1 cellular context compared by ENCODE assay signal in the genomic region with DNA sequence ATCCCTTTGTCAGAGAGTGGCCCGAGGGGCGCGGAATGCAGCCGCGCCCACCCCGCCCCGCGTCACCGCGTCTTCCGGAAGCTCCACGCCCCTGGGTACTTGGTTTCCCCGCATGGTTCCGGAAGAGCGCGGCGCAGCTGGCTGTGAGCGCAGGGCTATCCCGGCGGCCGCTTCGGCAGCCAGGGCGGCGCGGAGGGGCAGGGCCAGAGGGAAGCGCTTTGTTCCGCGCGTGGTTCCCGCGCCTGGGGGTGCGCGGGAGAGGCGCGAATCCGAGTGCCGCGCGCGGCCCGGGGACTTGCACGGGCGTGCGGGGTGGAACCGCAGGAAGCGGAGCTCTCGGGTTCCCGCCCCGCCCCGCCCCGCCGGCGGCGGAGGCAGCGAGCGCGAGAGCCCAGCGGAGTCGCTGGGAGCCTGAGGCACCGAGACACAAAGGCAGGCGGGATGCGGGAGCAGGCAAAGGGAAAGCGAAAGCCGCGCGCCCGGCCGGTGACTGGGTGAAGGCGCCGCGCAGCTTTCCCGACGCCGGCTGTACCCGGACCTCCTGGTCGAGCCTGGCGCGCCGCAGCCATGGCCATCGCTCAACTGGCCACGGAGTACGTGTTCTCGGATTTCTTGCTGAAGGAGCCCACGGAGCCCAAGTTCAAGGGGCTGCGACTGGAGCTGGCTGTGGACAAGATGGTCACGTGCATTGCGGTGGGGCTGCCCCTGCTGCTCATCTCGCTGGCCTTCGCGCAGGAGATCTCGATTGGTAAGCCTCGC.
A peak's percentile ranks its signal among the peaks of the same experiment; 100 is the strongest.
TF ChIP-seq lines count a peak whose summit lies in the region.

A gene with protein sequence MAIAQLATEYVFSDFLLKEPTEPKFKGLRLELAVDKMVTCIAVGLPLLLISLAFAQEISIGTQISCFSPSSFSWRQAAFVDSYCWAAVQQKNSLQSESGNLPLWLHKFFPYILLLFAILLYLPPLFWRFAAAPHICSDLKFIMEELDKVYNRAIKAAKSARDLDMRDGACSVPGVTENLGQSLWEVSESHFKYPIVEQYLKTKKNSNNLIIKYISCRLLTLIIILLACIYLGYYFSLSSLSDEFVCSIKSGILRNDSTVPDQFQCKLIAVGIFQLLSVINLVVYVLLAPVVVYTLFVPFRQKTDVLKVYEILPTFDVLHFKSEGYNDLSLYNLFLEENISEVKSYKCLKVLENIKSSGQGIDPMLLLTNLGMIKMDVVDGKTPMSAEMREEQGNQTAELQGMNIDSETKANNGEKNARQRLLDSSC (plus strand): TSS at position 96 of the 759 bp plus-strand sequence. CDS start 472 bp downstream, at position 568.

TF ChIP-seq in HepG2, 621 proteins besides CTCF, POLR2A, EP300 and RAD21 (continued from another document and continues in another):
- TF ChIP-seq ATF5 (CRISPR knock-in tag; IDR thresholded peaks at IDR 0.05; ENCODE audit: low read depth) = no peak
- TF ChIP-seq ZNF337 (CRISPR knock-in tag; IDR thresholded peaks at IDR 0.05; ENCODE audit: borderline replicate concordance, low read depth) = peak; percentile 60; the same call in 1 of the 2 replicates
- no peak for TF ChIP-seq FOXP1 (IDR thresholded peaks at IDR 0.05)
- peak; percentile 27; the same call in 1 of the 2 replicates for TF ChIP-seq FOXP1 (CRISPR knock-in tag; IDR thresholded peaks at IDR 0.05)
- peak; percentile 66 for TF ChIP-seq POGK (CRISPR knock-in tag; conservative IDR thresholded peaks at IDR 0.05)
- TF ChIP-seq ZNF746 (CRISPR knock-in tag; IDR thresholded peaks at IDR 0.05) = peak; percentile 29; the same call in 1 of the 2 replicates
- peak; percentile 93 for TF ChIP-seq HDAC1 (CRISPR knock-in tag; IDR thresholded peaks at IDR 0.05)
- TF ChIP-seq NR0B2 (CRISPR knock-in tag; IDR thresholded peaks at IDR 0.05) = peak; percentile 19; the same call in 1 of the 2 replicates
- TF ChIP-seq HOXA9 (CRISPR knock-in tag; IDR thresholded peaks at IDR 0.05; ENCODE audit: borderline replicate concordance) = no peak
- TF ChIP-seq RAD51 (IDR thresholded peaks at IDR 0.05; ENCODE audit: borderline replicate concordance) = no peak
- peak; percentile 53; the same call in 1 of the 2 replicates for TF ChIP-seq ZNF264 (CRISPR knock-in tag; IDR thresholded peaks at IDR 0.05)
- peak; percentile 88 for TF ChIP-seq POLR2G (IDR thresholded peaks at IDR 0.05; ENCODE audit: low read depth, low read length)
- no peak for TF ChIP-seq MBNL3 (CRISPR knock-in tag; conservative IDR thresholded peaks at IDR 0.05)
- TF ChIP-seq ZNF572 (CRISPR knock-in tag; IDR thresholded peaks at IDR 0.05) = no peak
- TF ChIP-seq, protein P1, sequence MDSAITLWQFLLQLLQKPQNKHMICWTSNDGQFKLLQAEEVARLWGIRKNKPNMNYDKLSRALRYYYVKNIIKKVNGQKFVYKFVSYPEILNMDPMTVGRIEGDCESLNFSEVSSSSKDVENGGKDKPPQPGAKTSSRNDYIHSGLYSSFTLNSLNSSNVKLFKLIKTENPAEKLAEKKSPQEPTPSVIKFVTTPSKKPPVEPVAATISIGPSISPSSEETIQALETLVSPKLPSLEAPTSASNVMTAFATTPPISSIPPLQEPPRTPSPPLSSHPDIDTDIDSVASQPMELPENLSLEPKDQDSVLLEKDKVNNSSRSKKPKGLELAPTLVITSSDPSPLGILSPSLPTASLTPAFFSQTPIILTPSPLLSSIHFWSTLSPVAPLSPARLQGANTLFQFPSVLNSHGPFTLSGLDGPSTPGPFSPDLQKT (CRISPR knock-in tag; IDR thresholded peaks at IDR 0.05; ENCODE audit: borderline replicate concordance) = peak; percentile 55; the same call in 1 of the 2 replicates
- TF ChIP-seq RBFOX2 (IDR thresholded peaks at IDR 0.05; ENCODE audit: low read depth, low read length) = peak; percentile 94
- no peak for TF ChIP-seq ZNF451 (CRISPR knock-in tag; IDR thresholded peaks at IDR 0.05)
- TF ChIP-seq ZNF552 (CRISPR knock-in tag; IDR thresholded peaks at IDR 0.05; ENCODE audit: borderline replicate concordance) = 0 out of 2 replicates have a peak, but pooled peaks have one; percentile 33
- TF ChIP-seq ZNF562 (CRISPR knock-in tag; IDR thresholded peaks at IDR 0.05; ENCODE audit: borderline replicate concordance) = no peak; the same call in 1 of the 2 replicates
- TF ChIP-seq ZNF24 (IDR thresholded peaks at IDR 0.05) = no peak
- no peak for TF ChIP-seq MBD4 (IDR thresholded peaks at IDR 0.05; ENCODE audit: borderline replicate concordance, low read length)
- TF ChIP-seq ZBED4 (CRISPR knock-in tag; IDR thresholded peaks at IDR 0.05; ENCODE audit: borderline replicate concordance) = no peak
- TF ChIP-seq ZNF766 (CRISPR knock-in tag; IDR thresholded peaks at IDR 0.05; ENCODE audit: borderline replicate concordance) = peak; percentile 83; the same call in 1 of the 2 replicates
- TF ChIP-seq ZNF7 (CRISPR knock-in tag; IDR thresholded peaks at IDR 0.05) = no peak
- peak; percentile 73; the same call in 1 of the 2 replicates for TF ChIP-seq ZC3H13 (CRISPR knock-in tag; IDR thresholded peaks at IDR 0.05)
- TF ChIP-seq ZNF570 (CRISPR knock-in tag; IDR thresholded peaks at IDR 0.05; ENCODE audit: borderline replicate concordance) = no peak
- TF ChIP-seq ATF4 (CRISPR knock-in tag; IDR thresholded peaks at IDR 0.05) = no peak
- TF ChIP-seq, protein P2, sequence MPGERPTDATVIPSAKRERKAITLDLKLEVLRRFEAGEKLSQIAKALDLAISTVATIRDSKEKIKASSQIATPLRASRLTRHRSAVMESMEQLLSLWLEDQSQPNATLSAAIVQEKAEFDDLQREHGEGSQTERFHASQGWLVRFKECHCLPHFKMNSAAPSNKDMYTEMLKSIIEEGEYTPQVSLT (CRISPR knock-in tag; IDR thresholded peaks at IDR 0.05; ENCODE audit: borderline replicate concordance, low read depth) = no peak
- TF ChIP-seq ZNF652 (CRISPR knock-in tag; IDR thresholded peaks at IDR 0.05; ENCODE audit: borderline replicate concordance, low read depth) = no peak
- TF ChIP-seq, protein P3, sequence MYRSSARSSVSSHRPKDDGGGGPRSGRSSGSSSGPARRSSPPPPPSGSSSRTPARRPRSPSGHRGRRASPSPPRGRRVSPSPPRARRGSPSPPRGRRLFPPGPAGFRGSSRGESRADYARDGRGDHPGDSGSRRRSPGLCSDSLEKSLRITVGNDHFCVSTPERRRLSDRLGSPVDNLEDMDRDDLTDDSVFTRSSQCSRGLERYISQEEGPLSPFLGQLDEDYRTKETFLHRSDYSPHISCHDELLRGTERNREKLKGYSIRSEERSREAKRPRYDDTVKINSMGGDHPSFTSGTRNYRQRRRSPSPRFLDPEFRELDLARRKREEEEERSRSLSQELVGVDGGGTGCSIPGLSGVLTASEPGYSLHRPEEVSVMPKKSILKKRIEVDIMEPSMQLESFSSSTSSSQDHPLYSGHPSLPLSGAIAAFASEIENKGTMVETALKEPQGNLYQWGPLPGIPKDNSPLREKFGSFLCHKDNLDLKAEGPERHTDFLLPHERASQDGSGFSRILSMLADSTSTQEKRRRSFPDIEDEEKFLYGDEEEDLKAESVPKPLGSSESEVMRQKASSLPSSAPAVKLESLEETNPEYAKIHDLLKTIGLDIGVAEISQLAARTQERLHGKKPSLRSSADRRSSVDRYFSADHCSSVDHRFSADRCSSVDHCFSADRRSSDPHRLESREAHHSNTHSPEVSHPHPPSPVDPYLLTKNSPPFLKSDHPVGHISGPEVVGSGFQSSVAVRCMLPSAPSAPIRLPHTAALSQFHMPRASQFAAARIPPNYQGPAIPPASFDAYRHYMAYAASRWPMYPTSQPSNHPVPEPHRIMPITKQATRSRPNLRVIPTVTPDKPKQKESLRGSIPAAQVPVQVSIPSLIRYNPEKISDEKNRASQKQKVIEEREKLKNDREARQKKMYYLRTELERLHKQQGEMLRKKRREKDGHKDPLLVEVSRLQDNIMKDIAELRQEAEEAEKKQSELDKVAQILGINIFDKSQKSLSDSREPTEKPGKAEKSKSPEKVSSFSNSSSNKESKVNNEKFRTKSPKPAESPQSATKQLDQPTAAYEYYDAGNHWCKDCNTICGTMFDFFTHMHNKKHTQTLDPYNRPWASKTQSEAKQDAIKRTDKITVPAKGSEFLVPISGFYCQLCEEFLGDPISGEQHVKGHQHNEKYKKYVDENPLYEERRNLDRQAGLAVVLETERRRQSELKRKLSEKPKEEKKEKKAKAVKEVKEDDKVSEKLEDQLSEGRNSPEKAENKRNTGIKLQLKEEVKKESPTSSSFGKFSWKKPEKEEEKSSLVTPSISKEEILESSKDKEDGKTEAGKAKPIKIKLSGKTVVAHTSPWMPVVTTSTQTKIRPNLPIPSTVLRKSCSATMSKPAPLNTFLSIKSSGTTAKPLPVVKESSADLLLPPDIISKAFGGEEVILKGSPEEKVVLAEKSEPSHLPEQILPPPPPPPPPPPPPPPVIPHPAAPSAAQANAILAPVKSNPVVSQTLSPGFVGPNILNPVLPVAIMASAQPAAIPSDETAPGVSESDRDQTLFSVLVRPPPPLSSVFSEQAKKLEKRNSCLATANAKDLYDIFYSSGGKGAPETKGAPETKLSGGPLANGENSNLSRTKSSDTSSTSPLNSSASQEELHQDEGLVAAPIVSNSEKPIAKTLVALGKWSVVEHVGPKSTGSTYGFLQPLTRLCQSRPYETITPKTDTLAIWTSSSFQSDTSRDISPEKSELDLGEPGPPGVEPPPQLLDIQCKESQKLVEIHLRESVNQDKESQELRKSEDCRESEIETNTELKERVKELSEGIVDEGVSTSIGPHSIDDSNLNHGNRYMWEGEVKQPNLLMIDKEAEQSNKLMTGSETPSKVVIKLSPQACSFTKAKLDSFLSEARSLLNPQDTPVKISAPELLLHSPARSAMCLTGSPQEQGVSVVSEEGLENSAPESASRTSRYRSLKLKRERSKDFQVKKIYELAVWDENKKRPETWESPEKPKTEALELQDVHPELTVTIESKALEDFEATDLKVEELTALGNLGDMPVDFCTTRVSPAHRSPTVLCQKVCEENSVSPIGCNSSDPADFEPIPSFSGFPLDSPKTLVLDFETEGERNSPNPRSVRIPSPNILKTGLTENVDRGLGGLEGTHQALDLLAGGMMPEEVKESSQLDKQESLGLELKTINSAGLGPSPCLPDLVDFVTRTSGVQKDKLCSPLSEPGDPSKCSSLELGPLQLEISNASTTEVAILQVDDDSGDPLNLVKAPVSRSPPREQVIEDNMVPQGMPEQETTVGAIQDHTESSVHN (CRISPR knock-in tag; IDR thresholded peaks at IDR 0.05) = no peak
- no peak for TF ChIP-seq ZNF616 (CRISPR knock-in tag; IDR thresholded peaks at IDR 0.05; ENCODE audit: low read depth)
- TF ChIP-seq ZNF619 (CRISPR knock-in tag; IDR thresholded peaks at IDR 0.05) = no peak; the same call in 1 of the 2 replicates
- TF ChIP-seq FLYWCH1 (CRISPR knock-in tag; IDR thresholded peaks at IDR 0.05) = no peak
- TF ChIP-seq ZNF530 (CRISPR knock-in tag; IDR thresholded peaks at IDR 0.05; ENCODE audit: low read depth) = no peak
- TF ChIP-seq ELF3 (CRISPR knock-in tag; IDR thresholded peaks at IDR 0.05) = peak; percentile 59; the same call in 1 of the 2 replicates
- TF ChIP-seq NFRKB (IDR thresholded peaks at IDR 0.05) = no peak
- peak; percentile 40; the same call in 1 of the 2 replicates for TF ChIP-seq ZNF563 (CRISPR knock-in tag; IDR thresholded peaks at IDR 0.05)
- peak; percentile 83 for TF ChIP-seq PHF8 (CRISPR knock-in tag; IDR thresholded peaks at IDR 0.05)
- peak; percentile 36; the same call in 1 of the 2 replicates for TF ChIP-seq ZNF441 (CRISPR knock-in tag; IDR thresholded peaks at IDR 0.05; ENCODE audit: borderline replicate concordance)
